ENCODE assay signal across 9 cellular contexts in the genomic region with DNA sequence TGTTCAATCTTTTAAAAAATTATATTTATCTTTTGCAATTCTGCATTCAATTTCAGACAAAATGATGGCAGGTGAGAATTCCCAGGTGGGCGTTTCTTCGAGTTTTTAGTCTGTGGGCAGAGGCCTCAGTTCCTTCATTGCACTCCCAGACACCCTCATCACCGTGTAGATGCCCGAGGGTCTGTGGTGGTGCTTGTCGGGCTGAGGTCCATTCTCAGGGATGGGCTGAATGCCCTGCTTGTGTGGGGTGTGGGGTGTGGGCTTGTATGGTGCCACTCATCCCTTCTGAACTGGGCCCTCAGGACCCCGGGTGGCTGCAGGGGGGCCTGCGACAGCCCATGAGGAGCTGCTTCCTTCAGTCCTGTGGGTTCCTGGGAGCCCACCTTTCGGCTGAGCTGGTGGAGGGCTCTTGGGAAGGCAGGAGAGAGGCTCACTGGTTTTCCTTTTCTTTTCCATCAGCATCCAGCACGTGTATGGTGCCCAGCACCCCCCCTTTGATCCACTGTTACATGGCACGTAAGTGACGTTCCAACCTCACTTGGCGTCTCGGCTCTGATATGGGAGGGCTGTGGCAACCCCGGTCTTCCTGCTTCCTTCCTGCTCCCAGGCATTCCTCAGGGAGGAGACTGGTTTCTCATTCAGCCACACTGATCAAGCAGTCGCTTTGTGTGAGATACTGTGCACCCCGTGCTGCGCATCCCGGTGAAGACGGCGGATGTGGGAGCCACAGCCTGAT. TPM values are rescaled to one million over a fixed set of nuclear protein-coding genes. Genes with fewer than 3 reads are reported as not detected.
DNase-seq lines count a peak whose midpoint lies in the region; ATAC-seq and TF ChIP-seq lines count a peak whose summit lies in the region.
"Had no signal": no experiment of that assay in that cellular context is flagged by ENCODE, and none has a peak within 500 bp of the region (broad histone marks: within the 10 kb centered on the region; RNA-seq: fewer than 3 reads in every experiment).

No MANE protein-coding gene starts in this region.

- H3K27me3 ChIP-seq in fibroblast of lung (ENCODE audit: control insufficient read depth, insufficient read depth, low read length) = no peaks in the 10 kb centered on the region

- ATAC-seq in activated CD8-positive, alpha-beta T cell treated with anti-CD3 and anti-CD28 coated beads for 36 hours = no peak
- ATAC-seq in stimulated activated effector memory CD8-positive, alpha-beta T cell treated with anti-CD3 and anti-CD28 coated beads, Interleukin-12 subunit alpha, Interleukin-12 subunit beta, amount 100 ng/mL, for 72 hours = no peak
- ATAC-seq in GM18907 (IDR thresholded peaks at IDR 0.05; ENCODE audit: unreplicated experiment) = no peak

- POLR2A ChIA-PET in activated CD8-positive, alpha-beta T cell treated with anti-CD3 and anti-CD28 coated beads for 36 hours (lab: Charles Lee) = interaction anchor here (0.6 to 1.6 kb wide), 5 partner anchors 9 to 30 kb away, joined by 3 to 4 read pairs (median 4); partner anchors contain the start of gene TBC1D22A

- no peaks in the 10 kb centered on the region for H3K9me3 Mint-ChIP-seq in activated CD4-positive, alpha-beta T cell treated with anti-CD3 and anti-CD28 coated beads, Interleukin-2, amount 10 ng/mL, durations not matched to agents 24 days and 14 days
- no peaks in the 10 kb centered on the region for H3K9me3 Mint-ChIP-seq in activated CD8-positive, alpha-beta T cell treated with anti-CD3 and anti-CD28 coated beads for 36 hours
- no peaks in the 10 kb centered on the region for H3K9me3 Mint-ChIP-seq in stimulated activated effector memory CD8-positive, alpha-beta T cell treated with anti-CD3 and anti-CD28 coated beads, Interleukin-12 subunit alpha, Interleukin-12 subunit beta, amount 100 ng/mL, for 72 hours

- H3K9ac ChIP-seq in fibroblast of lung (ENCODE audit: insufficient read depth, low read length) = no peak overlapping the region

- no peaks in the 10 kb centered on the region for H4K20me1 ChIP-seq in fibroblast of lung (ENCODE audit: control insufficient read depth, extremely low read depth, insufficient read depth, low read length)

- H2AFZ ChIP-seq in fibroblast of lung (ENCODE audit: low read length) = no peak overlapping the region

- no peak for TF ChIP-seq CTCF in activated CD8-positive, alpha-beta T cell treated with anti-CD3 and anti-CD28 coated beads for 36 hours (IDR thresholded peaks at IDR 0.05)
- TF ChIP-seq CTCF in fibroblast of lung (conservative IDR thresholded peaks at IDR 0.05 in 1 of 2, IDR thresholded peaks at IDR 0.05 in 1 of 2; ENCODE audit: low read depth in 1 of 2, low read length in 2 of 2) = no peak

- peak overlapping the region; percentile 93 for H3K27ac ChIP-seq in fibroblast of lung (ENCODE audit: insufficient read depth, low read length)

- H3K4me3 ChIP-seq in fibroblast of lung (replicated peaks in 1 of 4; ENCODE audit: control extremely low read depth in 1 of 4, insufficient read depth in 1 of 4, low read depth in 3 of 4, low read length in 4 of 4) = no peak overlapping the region

- no peaks in the 10 kb centered on the region for H3K27me3 Mint-ChIP-seq in activated CD4-positive, alpha-beta T cell treated with anti-CD3 and anti-CD28 coated beads, Interleukin-2, amount 10 ng/mL, durations not matched to agents 24 days and 14 days
- no peaks in the 10 kb centered on the region for H3K27me3 Mint-ChIP-seq in activated CD8-positive, alpha-beta T cell treated with anti-CD3 and anti-CD28 coated beads for 36 hours

- H3K4me1 ChIP-seq in fibroblast of lung (ENCODE audit: control insufficient read depth, extremely low read depth, insufficient read depth, low read length) = peaks cover 5% of the 10 kb centered on the region

- CTCF ChIA-PET in activated CD8-positive, alpha-beta T cell treated with anti-CD3 and anti-CD28 coated beads for 36 hours (lab: Charles Lee) = interaction anchor here (1.2 to 5.5 kb wide), 4 partner anchors 11 to 34 kb away, joined by 3 to 58 read pairs (median 6); partner anchors contain the start of gene TBC1D22A

- H3K9me3 ChIP-seq in fibroblast of lung (ENCODE audit: control insufficient read depth, insufficient read depth, low read depth, low read length) = no peaks in the 10 kb centered on the region

- DNase-seq in activated CD4-positive, alpha-beta T cell treated with anti-CD3 and anti-CD28 coated beads, Interleukin-2, amount 10 ng/mL, durations not matched to agents 24 days and 14 days = no peak
- DNase-seq in activated CD4-positive, alpha-beta T cell treated with anti-CD3 and anti-CD28 coated beads, Interleukin-2, amount 50 U/mL, for 1 hour = no peak
- DNase-seq in activated CD8-positive, alpha-beta T cell treated with anti-CD3 and anti-CD28 coated beads for 36 hours = no peak
- DNase-seq in fibroblast of lung (ENCODE audit: low read depth in 2 of 2) (no peak), NOMO-1 treated with dmso at 0.1 percent for 144 hours (lab: John Stamatoyannopoulos, UW; ENCODE audit: unreplicated experiment) (no peak), iPS-NIHi7 (ENCODE audit: extremely low spot score) (no peak)
- no peak for DNase-seq in stimulated activated effector memory CD8-positive, alpha-beta T cell treated with anti-CD3 and anti-CD28 coated beads, Interleukin-12 subunit alpha, Interleukin-12 subunit beta, amount 100 ng/mL, for 72 hours (ENCODE audit: low spot score in 2 of 2)
- DNase-seq: retina had no signal

- H3K36me3 Mint-ChIP-seq in activated CD4-positive, alpha-beta T cell treated with anti-CD3 and anti-CD28 coated beads, Interleukin-2, amount 10 ng/mL, durations not matched to agents 24 days and 14 days (ENCODE audit: low read depth) = peaks cover 32% of the 10 kb centered on the region
- peaks cover 34% of the 10 kb centered on the region for H3K36me3 Mint-ChIP-seq in activated CD8-positive, alpha-beta T cell treated with anti-CD3 and anti-CD28 coated beads for 36 hours (ENCODE audit: low read depth)
- peaks cover 66% of the 10 kb centered on the region for H3K36me3 Mint-ChIP-seq in stimulated activated effector memory CD8-positive, alpha-beta T cell treated with anti-CD3 and anti-CD28 coated beads, Interleukin-12 subunit alpha, Interleukin-12 subunit beta, amount 100 ng/mL, for 72 hours

- H3K79me2 ChIP-seq in fibroblast of lung (ENCODE audit: control insufficient read depth, insufficient read depth, low read length) = peaks cover 4% of the 10 kb centered on the region

- peaks cover 4% of the 10 kb centered on the region for H3K36me3 ChIP-seq in fibroblast of lung (ENCODE audit: control insufficient read depth, insufficient read depth, low read length)

- H3K4me1 Mint-ChIP-seq in activated CD4-positive, alpha-beta T cell treated with anti-CD3 and anti-CD28 coated beads, Interleukin-2, amount 10 ng/mL, durations not matched to agents 24 days and 14 days = peaks cover 36% of the 10 kb centered on the region
- peaks cover 50% of the 10 kb centered on the region for H3K4me1 Mint-ChIP-seq in activated CD8-positive, alpha-beta T cell treated with anti-CD3 and anti-CD28 coated beads for 36 hours (ENCODE audit: low read depth)
- peaks cover 51% of the 10 kb centered on the region for H3K4me1 Mint-ChIP-seq in stimulated activated effector memory CD8-positive, alpha-beta T cell treated with anti-CD3 and anti-CD28 coated beads, Interleukin-12 subunit alpha, Interleukin-12 subunit beta, amount 100 ng/mL, for 72 hours

- peak overlapping the region; percentile 100 for H3K27ac Mint-ChIP-seq in activated CD4-positive, alpha-beta T cell treated with anti-CD3 and anti-CD28 coated beads, Interleukin-2, amount 10 ng/mL, durations not matched to agents 24 days and 14 days
- H3K27ac Mint-ChIP-seq in activated CD8-positive, alpha-beta T cell treated with anti-CD3 and anti-CD28 coated beads for 36 hours = peak overlapping the region; percentile 96
- peak overlapping the region; percentile 94 for H3K27ac Mint-ChIP-seq in stimulated activated effector memory CD8-positive, alpha-beta T cell treated with anti-CD3 and anti-CD28 coated beads, Interleukin-12 subunit alpha, Interleukin-12 subunit beta, amount 100 ng/mL, for 72 hours

- no peak overlapping the region for H3K4me2 ChIP-seq in fibroblast of lung (ENCODE audit: extremely low read depth, insufficient read depth, low read length)

- intact Hi-C loops in activated CD4-positive, alpha-beta T cell treated with anti-CD3 and anti-CD28 coated beads, Interleukin-2, amount 10 ng/mL, durations not matched to agents 24 days and 14 days (cut with micrococcal nuclease) = no loop called here
- intact Hi-C loops in activated CD8-positive, alpha-beta T cell treated with anti-CD3 and anti-CD28 coated beads for 36 hours (cut with micrococcal nuclease) = no loop called here

- H3K4me3 Mint-ChIP-seq in activated CD4-positive, alpha-beta T cell treated with anti-CD3 and anti-CD28 coated beads, Interleukin-2, amount 10 ng/mL, durations not matched to agents 24 days and 14 days = no peak overlapping the region
- H3K4me3 Mint-ChIP-seq in activated CD8-positive, alpha-beta T cell treated with anti-CD3 and anti-CD28 coated beads for 36 hours = peak overlapping the region; percentile 72
- H3K4me3 Mint-ChIP-seq in stimulated activated effector memory CD8-positive, alpha-beta T cell treated with anti-CD3 and anti-CD28 coated beads, Interleukin-12 subunit alpha, Interleukin-12 subunit beta, amount 100 ng/mL, for 72 hours = peak overlapping the region; percentile 72

RNA-seq across cellular contexts. Expression of gene TBC1D22A, which starts 29.8 kb away (rescaled TPM):
- total RNA-seq in activated CD4-positive, alpha-beta T cell treated with anti-CD3 and anti-CD28 coated beads, Interleukin-2, amount 10 ng/mL, durations not matched to agents 24 days and 14 days = 39.2 and 41.0 TPM in 2 replicates
- 10 to 100 TPM; 41.0 to 42.8 TPM for total RNA-seq in activated CD8-positive, alpha-beta T cell treated with anti-CD3 and anti-CD28 coated beads for 36 hours
- total RNA-seq in fibroblast of lung = 10.3 and 11.6 TPM in 2 replicates
- polyA plus RNA-seq in fibroblast of lung = 16.2 and 17.6 TPM in 2 replicates
- 17.6 and 20.0 TPM in 2 replicates for polyA plus RNA-seq in fibroblast of lung (2012)
- 11.7 and 21.2 TPM in 2 replicates for polyA minus RNA-seq in fibroblast of lung (ENCODE audit: low replicate concordance)

RNA-seq across cellular contexts. Expression of gene CERK, which starts 54.2 kb away (rescaled TPM):
- 62.8 and 63.2 TPM in 2 replicates for total RNA-seq in activated CD4-positive, alpha-beta T cell treated with anti-CD3 and anti-CD28 coated beads, Interleukin-2, amount 10 ng/mL, durations not matched to agents 24 days and 14 days
- total RNA-seq in activated CD8-positive, alpha-beta T cell treated with anti-CD3 and anti-CD28 coated beads for 36 hours = 10 to 100 TPM; 38.4 to 41.8 TPM
- total RNA-seq in fibroblast of lung = 24.9 and 28.2 TPM in 2 replicates
- polyA plus RNA-seq in fibroblast of lung = 19.5 and 23.8 TPM in 2 replicates
- 18.8 and 25.5 TPM in 2 replicates for polyA plus RNA-seq in fibroblast of lung (2012)
- 40.7 and 44.1 TPM in 2 replicates for polyA minus RNA-seq in fibroblast of lung (ENCODE audit: low replicate concordance)
